In the genomic region with DNA sequence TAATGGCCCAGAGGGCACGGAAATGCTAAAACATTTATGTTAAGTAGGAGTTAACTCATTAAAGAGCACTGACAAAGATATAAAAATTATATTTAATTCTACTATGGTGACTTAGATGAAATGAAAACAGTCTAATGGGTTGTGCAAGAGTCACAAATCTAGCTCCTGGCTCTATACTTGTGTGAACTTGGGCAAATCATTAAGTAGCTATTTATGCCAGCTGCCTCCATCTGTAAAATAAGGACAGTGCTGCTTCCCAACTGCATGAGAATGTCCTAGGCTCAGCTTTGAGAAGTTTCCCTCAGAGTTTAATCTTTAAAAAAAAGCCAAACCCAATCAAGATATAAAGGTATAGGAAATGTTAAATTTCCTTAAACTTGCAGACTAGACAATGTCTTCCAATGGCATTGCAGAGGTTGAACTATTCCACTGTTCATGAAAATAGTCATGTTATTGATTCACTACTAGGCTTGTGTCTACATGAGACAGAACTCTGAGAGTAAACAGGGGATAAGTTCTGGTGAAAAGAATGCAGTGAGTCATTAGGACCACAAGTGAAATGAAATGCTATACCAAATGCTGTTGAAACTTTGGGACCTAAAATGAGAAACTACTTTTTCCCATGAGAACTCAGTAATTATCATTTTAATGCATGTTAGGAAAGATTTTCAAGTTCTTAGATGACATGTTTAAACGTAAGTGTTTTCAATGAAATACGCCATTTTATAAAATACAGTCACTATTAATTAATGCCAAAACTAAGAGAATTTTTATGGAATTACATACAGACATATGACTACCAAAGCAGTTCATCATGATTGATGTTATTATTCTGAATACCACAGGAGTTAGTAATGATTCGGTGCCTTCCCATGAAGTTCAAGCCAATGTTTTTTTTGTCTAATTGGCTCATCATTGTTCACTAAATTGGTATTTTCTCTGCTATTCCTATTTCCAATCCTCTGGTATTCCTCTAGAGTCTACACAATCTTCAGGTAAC, we compare ENCODE assay signal across 12 cellular contexts.
DNase-seq lines count a peak whose midpoint lies in the region; ATAC-seq, FAIRE-seq and TF ChIP-seq lines count a peak whose summit lies in the region.
"Had no signal": no experiment of that assay in that cellular context is flagged by ENCODE, and none has a peak within 500 bp of the region (broad histone marks: within the 10 kb centered on the region; RNA-seq: fewer than 3 reads in every experiment).

No MANE protein-coding gene starts in this region.

- TF ChIP-seq POLR2A in HepG2 (IDR thresholded peaks at IDR 0.05; ENCODE audit: insufficient read depth in 1 of 2, low read depth in 2 of 2, low read length in 2 of 2), result no peak

- intact Hi-C loops in HepG2 (cut with micrococcal nuclease; ENCODE audit: unreplicated experiment), result loop anchor here (1.0 to 5.0 kb wide), 2 partner anchors 57 to 80 kb away; no protein-coding TSS in a partner anchor
- intact Hi-C loops in Right ventricle myocardium superior (cut with DNase I), result no loop called here

- ATAC-seq in HepG2 (peak; percentile 98), Right ventricle myocardium superior (ENCODE audit: poor library complexity) (no peak)

- DNase-seq in AG09319 (ENCODE audit: extremely low read depth, low read depth) (peak; percentile 84), HT1080 (ENCODE audit: low read depth) (peak; percentile 89), amniotic stem cell (lab: John Stamatoyannopoulos, UW) (peak; percentile 57), HepG2 (ENCODE audit: low spot score) (peak; percentile 93), hypothalamus (lab: John Stamatoyannopoulos, UW) (no peak), Right ventricle myocardium superior (no peak)
- no peak for DNase-seq in stimulated activated naive CD4-positive, alpha-beta T cell treated with Interleukin-2 at 50 U/mL for 16 hours (lab: John Stamatoyannopoulos, UW)
- DNase-seq in stimulated activated CD4-positive, alpha-beta T cell treated with anti-CD3 and anti-CD28 coated beads, Interleukin-1b, Interleukin-23, amount 100 ng/mL, for 48 hours, result no peak
- DNase-seq: NCI-H1092 treated with DMSO at 0.1 percent for 48 hours; stimulated activated CD4-positive, alpha-beta T cell treated with anti-CD3 and anti-CD28 coated beads, Interleukin-15, amount 100 ng/mL, for 24 hours; T-helper 1 cell had no signal

- H3K79me2 ChIP-seq in HepG2 (ENCODE audit: insufficient read depth, low read length), result peaks cover 84% of the 10 kb centered on the region

- TF ChIP-seq RAD21 in HepG2 (CRISPR knock-in tag; IDR thresholded peaks at IDR 0.05), result no peak

- H3K4me1 ChIP-seq in HepG2 (ENCODE audit: insufficient read depth, low read length), result peaks cover 54% of the 10 kb centered on the region

- H3K4me3 ChIP-seq in HepG2 (replicated peaks in 1 of 3; ENCODE audit: insufficient read depth in 1 of 3, low read depth in 2 of 3, low read length in 3 of 3), result no peak overlapping the region; a peak in 1 of 6 replicates

- peak; percentile 70 for FAIRE-seq in HepG2 (lab: Jason Lieb, UNC)
- FAIRE-seq: G401.6 had no signal

- POLR2A ChIA-PET in HepG2 (lab: Yijun Ruan, JAX), result interaction anchor here (0.6 to 1.0 kb wide), 3 partner anchors 55 to 132 kb away, joined by 3 to 9 read pairs (median 3); no protein-coding TSS in a partner anchor

- peak overlapping the region; percentile 65 for H3K4me2 ChIP-seq in HepG2 (ENCODE audit: low read depth, low read length)

- WGBS in HepG2 (ENCODE audit: low lambda C conversion rate), result 71% methylated on average over 4 of the region's 4 CpGs

- peak; percentile 43 to 77; a peak in 3 of 4 replicates for TF ChIP-seq EP300 in HepG2 (IDR thresholded peaks at IDR 0.05; ENCODE audit: low read depth in 2 of 2, low read length in 2 of 2)
- TF ChIP-seq EP300 in HepG2 (CRISPR knock-in tag; IDR thresholded peaks at IDR 0.05; ENCODE audit: borderline replicate concordance), result peak; percentile 55; the same call in 1 of the 2 replicates

- H3K9ac ChIP-seq in HepG2 (ENCODE audit: insufficient read depth, low read depth, low read length), result 0 out of 2 replicates have a peak overlapping the region, but pooled peaks have one; percentile 9

- H3K27me3 ChIP-seq in HepG2 (ENCODE audit: control insufficient read depth in 1 of 2, insufficient read depth in 2 of 2, low read length in 2 of 2), result no peaks in the 10 kb centered on the region

- H2AFZ ChIP-seq in HepG2 (ENCODE audit: low read length), result no peak overlapping the region

- no peaks in the 10 kb centered on the region for H3K9me3 ChIP-seq in HepG2 (ENCODE audit: low read length)

- peaks cover 4 to 22% of the 10 kb centered on the region in 2 experiments; a peak in 3 of 5 replicates for H3K36me3 ChIP-seq in HepG2 (replicated peaks in 1 of 2; ENCODE audit: control insufficient read depth in 1 of 2, insufficient read depth in 2 of 2, low read length in 2 of 2)

- no TSS peak for BruUV-seq in HepG2 (replicated peaks; lab: Mats Ljungman, UMichigan)

- in situ Hi-C loops in HepG2 (cut with HindIII; ENCODE audit: extremely low pct_ligation_motif_present, low pct_unique_long_range_greater_than_20kb), result no loop called here

- peak overlapping the region; percentile 69 for H3K27ac ChIP-seq in HepG2 (ENCODE audit: extremely low read length, insufficient read depth, low read length)

- H4K20me1 ChIP-seq in HepG2 (ENCODE audit: insufficient read depth, low read length), result no peaks in the 10 kb centered on the region

- CTCF ChIA-PET in HepG2 (lab: Yijun Ruan, JAX; ENCODE audit: low intra/inter-chr PET ratio, low total read pairs), result no interaction called here

- TF ChIP-seq CTCF in AG09319 (IDR thresholded peaks at IDR 0.05; ENCODE audit: low read depth, low read length), result no peak
- TF ChIP-seq CTCF in HepG2 (CRISPR knock-in tag; IDR thresholded peaks at IDR 0.05), result no peak

TF ChIP-seq in HepG2, 621 proteins besides CTCF, POLR2A, EP300 and RAD21 (continues in another document):
- TF ChIP-seq JUNB (CRISPR knock-in tag; IDR thresholded peaks at IDR 0.05; ENCODE audit: borderline replicate concordance) (peak; percentile 89), ZNF644 (CRISPR knock-in tag; IDR thresholded peaks at IDR 0.05; ENCODE audit: low read depth) (peak; percentile 92)
- TF ChIP-seq, protein P1, sequence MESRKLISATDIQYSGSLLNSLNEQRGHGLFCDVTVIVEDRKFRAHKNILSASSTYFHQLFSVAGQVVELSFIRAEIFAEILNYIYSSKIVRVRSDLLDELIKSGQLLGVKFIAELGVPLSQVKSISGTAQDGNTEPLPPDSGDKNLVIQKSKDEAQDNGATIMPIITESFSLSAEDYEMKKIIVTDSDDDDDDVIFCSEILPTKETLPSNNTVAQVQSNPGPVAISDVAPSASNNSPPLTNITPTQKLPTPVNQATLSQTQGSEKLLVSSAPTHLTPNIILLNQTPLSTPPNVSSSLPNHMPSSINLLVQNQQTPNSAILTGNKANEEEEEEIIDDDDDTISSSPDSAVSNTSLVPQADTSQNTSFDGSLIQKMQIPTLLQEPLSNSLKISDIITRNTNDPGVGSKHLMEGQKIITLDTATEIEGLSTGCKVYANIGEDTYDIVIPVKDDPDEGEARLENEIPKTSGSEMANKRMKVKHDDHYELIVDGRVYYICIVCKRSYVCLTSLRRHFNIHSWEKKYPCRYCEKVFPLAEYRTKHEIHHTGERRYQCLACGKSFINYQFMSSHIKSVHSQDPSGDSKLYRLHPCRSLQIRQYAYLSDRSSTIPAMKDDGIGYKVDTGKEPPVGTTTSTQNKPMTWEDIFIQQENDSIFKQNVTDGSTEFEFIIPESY (CRISPR knock-in tag; IDR thresholded peaks at IDR 0.05), result no peak
- TF ChIP-seq, protein P2, sequence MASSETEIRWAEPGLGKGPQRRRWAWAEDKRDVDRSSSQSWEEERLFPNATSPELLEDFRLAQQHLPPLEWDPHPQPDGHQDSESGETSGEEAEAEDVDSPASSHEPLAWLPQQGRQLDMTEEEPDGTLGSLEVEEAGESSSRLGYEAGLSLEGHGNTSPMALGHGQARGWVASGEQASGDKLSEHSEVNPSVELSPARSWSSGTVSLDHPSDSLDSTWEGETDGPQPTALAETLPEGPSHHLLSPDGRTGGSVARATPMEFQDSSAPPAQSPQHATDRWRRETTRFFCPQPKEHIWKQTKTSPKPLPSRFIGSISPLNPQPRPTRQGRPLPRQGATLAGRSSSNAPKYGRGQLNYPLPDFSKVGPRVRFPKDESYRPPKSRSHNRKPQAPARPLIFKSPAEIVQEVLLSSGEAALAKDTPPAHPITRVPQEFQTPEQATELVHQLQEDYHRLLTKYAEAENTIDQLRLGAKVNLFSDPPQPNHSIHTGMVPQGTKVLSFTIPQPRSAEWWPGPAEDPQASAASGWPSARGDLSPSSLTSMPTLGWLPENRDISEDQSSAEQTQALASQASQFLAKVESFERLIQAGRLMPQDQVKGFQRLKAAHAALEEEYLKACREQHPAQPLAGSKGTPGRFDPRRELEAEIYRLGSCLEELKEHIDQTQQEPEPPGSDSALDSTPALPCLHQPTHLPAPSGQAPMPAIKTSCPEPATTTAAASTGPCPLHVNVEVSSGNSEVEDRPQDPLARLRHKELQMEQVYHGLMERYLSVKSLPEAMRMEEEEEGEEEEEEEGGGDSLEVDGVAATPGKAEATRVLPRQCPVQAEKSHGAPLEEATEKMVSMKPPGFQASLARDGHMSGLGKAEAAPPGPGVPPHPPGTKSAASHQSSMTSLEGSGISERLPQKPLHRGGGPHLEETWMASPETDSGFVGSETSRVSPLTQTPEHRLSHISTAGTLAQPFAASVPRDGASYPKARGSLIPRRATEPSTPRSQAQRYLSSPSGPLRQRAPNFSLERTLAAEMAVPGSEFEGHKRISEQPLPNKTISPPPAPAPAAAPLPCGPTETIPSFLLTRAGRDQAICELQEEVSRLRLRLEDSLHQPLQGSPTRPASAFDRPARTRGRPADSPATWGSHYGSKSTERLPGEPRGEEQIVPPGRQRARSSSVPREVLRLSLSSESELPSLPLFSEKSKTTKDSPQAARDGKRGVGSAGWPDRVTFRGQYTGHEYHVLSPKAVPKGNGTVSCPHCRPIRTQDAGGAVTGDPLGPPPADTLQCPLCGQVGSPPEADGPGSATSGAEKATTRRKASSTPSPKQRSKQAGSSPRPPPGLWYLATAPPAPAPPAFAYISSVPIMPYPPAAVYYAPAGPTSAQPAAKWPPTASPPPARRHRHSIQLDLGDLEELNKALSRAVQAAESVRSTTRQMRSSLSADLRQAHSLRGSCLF (CRISPR knock-in tag; IDR thresholded peaks at IDR 0.05; ENCODE audit: borderline replicate concordance), result no peak
- TF ChIP-seq, protein P3, sequence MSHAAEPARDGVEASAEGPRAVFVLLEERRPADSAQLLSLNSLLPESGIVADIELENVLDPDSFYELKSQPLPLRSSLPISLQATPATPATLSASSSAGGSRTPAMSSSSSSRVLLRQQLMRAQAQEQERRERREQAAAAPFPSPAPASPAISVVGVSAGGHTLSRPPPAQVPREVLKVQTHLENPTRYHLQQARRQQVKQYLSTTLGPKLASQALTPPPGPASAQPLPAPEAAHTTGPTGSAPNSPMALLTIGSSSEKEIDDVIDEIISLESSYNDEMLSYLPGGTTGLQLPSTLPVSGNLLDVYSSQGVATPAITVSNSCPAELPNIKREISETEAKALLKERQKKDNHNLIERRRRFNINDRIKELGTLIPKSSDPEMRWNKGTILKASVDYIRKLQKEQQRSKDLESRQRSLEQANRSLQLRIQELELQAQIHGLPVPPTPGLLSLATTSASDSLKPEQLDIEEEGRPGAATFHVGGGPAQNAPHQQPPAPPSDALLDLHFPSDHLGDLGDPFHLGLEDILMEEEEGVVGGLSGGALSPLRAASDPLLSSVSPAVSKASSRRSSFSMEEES (CRISPR knock-in tag; IDR thresholded peaks at IDR 0.05), result peak; percentile 74

Comparison
In these comparisons a context has a peak if more than half of its experiments do, and no peak if none do; other contexts are left out.
1. DNase-seq: peak in AG09319 (single experiment), HT1080 (single experiment), amniotic stem cell (single experiment) and HepG2 (single experiment); none in hypothalamus (0 of 51), Right ventricle myocardium superior (single experiment), stimulated activated naive CD4-positive, alpha-beta T cell treated with Interleukin-2 at 50 U/mL for 16 hours (single experiment) and stimulated activated CD4-positive, alpha-beta T cell treated with anti-CD3 and anti-CD28 coated beads, Interleukin-1b, Interleukin-23, amount 100 ng/mL, for 48 hours (single experiment).